In the genomic region with DNA sequence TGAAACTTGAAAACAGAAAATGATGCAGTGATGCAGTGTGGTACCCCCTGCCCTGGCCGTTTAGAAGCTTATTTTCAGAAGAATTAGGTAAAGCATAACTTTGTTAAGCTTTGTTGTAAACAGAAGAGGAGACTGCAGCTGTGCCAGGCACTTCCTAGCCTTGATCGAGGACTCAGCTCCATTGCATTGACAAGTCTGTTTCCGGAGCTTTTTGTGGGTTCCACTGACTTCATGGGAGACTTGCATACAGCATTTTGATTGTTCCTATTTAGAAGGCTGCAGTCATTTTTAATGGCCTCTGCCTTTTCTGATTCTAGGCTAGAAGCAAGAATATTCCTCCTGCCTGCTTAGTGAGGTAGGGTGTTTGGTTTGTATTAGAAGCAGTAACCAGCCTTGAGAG, we compare ENCODE assay signal across 28 cellular contexts. TPM values are rescaled to one million over a fixed set of nuclear protein-coding genes. Genes with fewer than 3 reads are reported as not detected.
DNase-seq lines count a peak whose midpoint lies in the region; TF ChIP-seq lines count a peak whose summit lies in the region.
"Had no signal": no experiment of that assay in that cellular context is flagged by ENCODE, and none has a peak within 500 bp of the region (broad histone marks: within the 10 kb centered on the region; RNA-seq: fewer than 3 reads in every experiment).

No MANE protein-coding gene starts in this region.

- H3K27ac ChIP-seq in BLaER1 treated with 17β-estradiol and CSF1 and Interleukin-3, amounts not matched to agents 10 nM and 100 nM = no peak overlapping the region
- H3K27ac ChIP-seq: brain microvascular endothelial cell, foreskin keratinocyte, HL-60, skin epidermis had no signal

- DNase-seq in Jurkat, Clone E6-1 (ENCODE audit: low read depth, low spot score) = peak; percentile 51
- no peak for DNase-seq in endothelial cell (ENCODE audit: low spot score)
- DNase-seq in pons (ENCODE audit: low spot score) = peak; percentile 83
- DNase-seq in NCI-H82 (lab: John Stamatoyannopoulos, UW) = no peak
- no peak for DNase-seq in activated naive CD4-positive, alpha-beta T cell treated with anti-CD3 and anti-CD28 coated beads, Interleukin-2, amount 10 ng/mL, durations not matched to agents 7 days and 5 days
- DNase-seq in NCI-H345 treated with DMSO at 0.1 percent for 48 hours (lab: John Stamatoyannopoulos, UW; ENCODE audit: unreplicated experiment) = no peak
- DNase-seq: ACHN; activated CD4-positive, alpha-beta T cell treated with anti-CD3 and anti-CD28 coated beads for 36 hours; activated T-cell treated with anti-CD3 and anti-CD28 coated beads, Interleukin-2, amount 50 U/mL, for 48 hours; BE2C; brain microvascular endothelial cell; Caco-2; DMS79 treated with DMSO at 0.1 percent for 48 hours; effector memory CD4-positive, alpha-beta T cell; foreskin keratinocyte; HCEC 1CT; heart right ventricle; left colon; mesendoderm; NCI-H524; NK-92 treated with Interleukin-12 subunit alpha and Interleukin-12 subunit beta, amount 100 ng/mL, for 24 hours; SHP77; transverse colon had no signal

- H3K4me1 Mint-ChIP-seq in endothelial cell (ENCODE audit: unreplicated experiment) = peaks cover 18% of the 10 kb centered on the region
- H3K4me1 Mint-ChIP-seq in activated naive CD4-positive, alpha-beta T cell treated with anti-CD3 and anti-CD28 coated beads, Interleukin-2, amount 10 ng/mL, durations not matched to agents 7 days and 5 days = peaks cover 2% of the 10 kb centered on the region

- H3K4me2 ChIP-seq in BLaER1 treated with 17β-estradiol and CSF1 and Interleukin-3, amounts not matched to agents 10 nM and 100 nM = peak overlapping the region; percentile 42 to 73 (median 64)

- H3K4me3 Mint-ChIP-seq in endothelial cell (ENCODE audit: unreplicated experiment) = no peak overlapping the region
- no peak overlapping the region for H3K4me3 Mint-ChIP-seq in activated naive CD4-positive, alpha-beta T cell treated with anti-CD3 and anti-CD28 coated beads, Interleukin-2, amount 10 ng/mL, durations not matched to agents 7 days and 5 days
- H3K4me3 Mint-ChIP-seq: activated CD4-positive, alpha-beta T cell treated with anti-CD3 and anti-CD28 coated beads for 36 hours; stimulated activated naive CD8-positive, alpha-beta T cell treated with anti-CD3 and anti-CD28 coated beads, Interleukin-15, Interleukin-2, amounts not matched to agents 100 ng/mL and 50 ng/mL, for 24 hours had no signal

- H4K20me1 ChIP-seq in BLaER1 treated with 17β-estradiol and CSF1 and Interleukin-3, amounts not matched to agents 10 nM and 100 nM = peaks cover 0 to 34% (median 0%) of the 10 kb centered on the region in 11 experiments; a peak in 5 of 22 replicates

- peak overlapping the region; percentile 61 for H3K27ac Mint-ChIP-seq in endothelial cell (ENCODE audit: unreplicated experiment)
- no peak overlapping the region for H3K27ac Mint-ChIP-seq in activated naive CD4-positive, alpha-beta T cell treated with anti-CD3 and anti-CD28 coated beads, Interleukin-2, amount 10 ng/mL, durations not matched to agents 7 days and 5 days
- H3K27ac Mint-ChIP-seq: activated CD4-positive, alpha-beta T cell treated with anti-CD3 and anti-CD28 coated beads for 36 hours; stimulated activated naive CD8-positive, alpha-beta T cell treated with anti-CD3 and anti-CD28 coated beads, Interleukin-15, Interleukin-2, amounts not matched to agents 100 ng/mL and 50 ng/mL, for 24 hours had no signal

- H3K9ac ChIP-seq in BLaER1 treated with 17β-estradiol and CSF1 and Interleukin-3, amounts not matched to agents 10 nM and 100 nM = peak overlapping the region in 3 of 11 experiments; percentile 2 to 22 (median 18); a peak in 2 of 22 replicates

- no peaks in the 10 kb centered on the region for H3K9me3 Mint-ChIP-seq in endothelial cell (ENCODE audit: unreplicated experiment)
- H3K9me3 Mint-ChIP-seq in activated naive CD4-positive, alpha-beta T cell treated with anti-CD3 and anti-CD28 coated beads, Interleukin-2, amount 10 ng/mL, durations not matched to agents 7 days and 5 days = no peaks in the 10 kb centered on the region
- H3K9me3 Mint-ChIP-seq: stimulated activated naive CD8-positive, alpha-beta T cell treated with anti-CD3 and anti-CD28 coated beads, Interleukin-15, Interleukin-2, amounts not matched to agents 100 ng/mL and 50 ng/mL, for 24 hours had no signal

- H3K4me1 ChIP-seq in BLaER1 treated with 17β-estradiol and CSF1 and Interleukin-3, amounts not matched to agents 10 nM and 100 nM = peaks cover 27 to 39% (median 33%) of the 10 kb centered on the region in 10 experiments
- H3K4me1 ChIP-seq: BE2C, foreskin keratinocyte had no signal

- H3K9me3 ChIP-seq in BLaER1 treated with 17β-estradiol and CSF1 and Interleukin-3, amounts not matched to agents 10 nM and 100 nM (replicated peaks in 1 of 11) = no peaks in the 10 kb centered on the region
- H3K9me3 ChIP-seq: BE2C, Caco-2, esophagus muscularis mucosa, heart right ventricle, transverse colon had no signal

- H3K4me3 ChIP-seq in BLaER1 treated with 17β-estradiol and CSF1 and Interleukin-3, amounts not matched to agents 10 nM and 100 nM = no peak overlapping the region
- no peak overlapping the region for H3K4me3 ChIP-seq in Jurkat, Clone E6-1 (ENCODE audit: low read length)
- H3K4me3 ChIP-seq: esophagus muscularis mucosa, heart right ventricle, skin epidermis, transverse colon had no signal

- H3K27me3 Mint-ChIP-seq in endothelial cell (ENCODE audit: unreplicated experiment) = peaks cover 5% of the 10 kb centered on the region
- H3K27me3 Mint-ChIP-seq in activated naive CD4-positive, alpha-beta T cell treated with anti-CD3 and anti-CD28 coated beads, Interleukin-2, amount 10 ng/mL, durations not matched to agents 7 days and 5 days = no peaks in the 10 kb centered on the region
- H3K27me3 Mint-ChIP-seq: activated CD4-positive, alpha-beta T cell treated with anti-CD3 and anti-CD28 coated beads for 36 hours; stimulated activated naive CD8-positive, alpha-beta T cell treated with anti-CD3 and anti-CD28 coated beads, Interleukin-15, Interleukin-2, amounts not matched to agents 100 ng/mL and 50 ng/mL, for 24 hours had no signal

- CTCF ChIA-PET in activated naive CD4-positive, alpha-beta T cell treated with anti-CD3 and anti-CD28 coated beads, Interleukin-2, amount 10 ng/mL, durations not matched to agents 7 days and 5 days (lab: Charles Lee) = interaction anchor here (1.2 kb wide), 1 partner anchor 19 kb away, joined by 3 read pairs; no protein-coding TSS in a partner anchor

- H3K36me3 ChIP-seq in BLaER1 treated with 17β-estradiol and CSF1 and Interleukin-3, amounts not matched to agents 10 nM and 100 nM = peaks cover 0 to 30% (median 5%) of the 10 kb centered on the region in 11 experiments; a peak in 10 of 22 replicates
- H3K36me3 ChIP-seq: BE2C, brain microvascular endothelial cell, transverse colon had no signal

- H3K27me3 ChIP-seq in BLaER1 treated with 17β-estradiol and CSF1 and Interleukin-3, amounts not matched to agents 10 nM and 100 nM = no peaks in the 10 kb centered on the region
- H3K27me3 ChIP-seq: BE2C, brain microvascular endothelial cell, esophagus muscularis mucosa, foreskin keratinocyte, heart right ventricle, transverse colon had no signal

- peaks cover 10% of the 10 kb centered on the region for H3K36me3 Mint-ChIP-seq in endothelial cell (ENCODE audit: low read depth, unreplicated experiment)
- no peaks in the 10 kb centered on the region for H3K36me3 Mint-ChIP-seq in activated naive CD4-positive, alpha-beta T cell treated with anti-CD3 and anti-CD28 coated beads, Interleukin-2, amount 10 ng/mL, durations not matched to agents 7 days and 5 days

- TF ChIP-seq CTCF in endothelial cell (IDR thresholded peaks at IDR 0.05; ENCODE audit: unreplicated experiment) = no peak

RNA-seq across cellular contexts. Expression of a gene that starts 12.3 kb away (rescaled TPM):
- polyA plus RNA-seq in Jurkat, Clone E6-1 (2012; ENCODE audit: insufficient read depth, insufficient read length) = 12.4 TPM
- 18.8 TPM for total RNA-seq in endothelial cell (ENCODE audit: unreplicated experiment)

Comparison
In these comparisons a context has a peak if more than half of its experiments do, and no peak if none do; other contexts are left out.
1. DNase-seq: peak in Jurkat, Clone E6-1 (single experiment) and pons (single experiment); none in endothelial cell (single experiment), NCI-H82 (single experiment), activated naive CD4-positive, alpha-beta T cell treated with anti-CD3 and anti-CD28 coated beads, Interleukin-2, amount 10 ng/mL, durations not matched to agents 7 days and 5 days (single experiment) and NCI-H345 treated with DMSO at 0.1 percent for 48 hours (single experiment).